Comparison of ENCODE assay signal across 25 cellular contexts in genomic region chr5:180329606-180330269, GRCh38. TPM values are rescaled to one million over a fixed set of nuclear protein-coding genes. Genes with fewer than 3 reads are reported as not detected.
DNase-seq lines count a peak whose midpoint lies in the region; ATAC-seq and TF ChIP-seq lines count a peak whose summit lies in the region.
"Had no signal": no experiment of that assay in that cellular context is flagged by ENCODE, and none has a peak within 500 bp of the region (broad histone marks: within the 10 kb centered on the region; RNA-seq: fewer than 3 reads in every experiment).

No MANE protein-coding gene starts in this region.

- no peak overlapping the region for H3K4me2 ChIP-seq in GM23338
- H3K4me2 ChIP-seq in hepatocyte: peak overlapping the region; percentile 60

- TF ChIP-seq CTCF in GM23338 (conservative IDR thresholded peaks at IDR 0.05; ENCODE audit: low read depth in 2 of 2) (no peak), hepatocyte (IDR thresholded peaks at IDR 0.05; ENCODE audit: poor library complexity) (no peak), GM10248 (IDR thresholded peaks at IDR 0.05; ENCODE audit: control extremely low read depth, extremely low read depth, low read depth, missing control alignments) (no peak)

- 94% methylated on average over 8 of the region's 8 CpGs for WGBS in hepatocyte (ENCODE audit: low lambda C conversion rate, missing lambda C conversion rate)

- ATAC-seq in GM23338 (no peak), T-helper 17 cell (no peak)

- H4K20me1 ChIP-seq in GM23338 (replicated peaks; ENCODE audit: insufficient read depth) (no peaks in the 10 kb centered on the region), hepatocyte (ENCODE audit: insufficient read depth, poor library complexity, severe bottlenecking) (no peaks in the 10 kb centered on the region)

- H3K27ac Mint-ChIP-seq in GM23338: peak overlapping the region; percentile 97
- no peak overlapping the region for H3K27ac Mint-ChIP-seq in T-helper 17 cell
- H3K27ac Mint-ChIP-seq: CD14-positive monocyte, IgD-negative memory B cell, memory B cell had no signal

- DNase-seq in GM23338 (ENCODE audit: low spot score) (no peak), RKO (ENCODE audit: low spot score) (peak; percentile 69), hepatocyte (ENCODE audit: low spot score) (no peak), GM10248 (ENCODE audit: extremely low spot score) (no peak), T-helper 9 cell (no peak), T-helper 17 cell (no peak)
- no peak for DNase-seq in stimulated activated naive CD4-positive, alpha-beta T cell treated with Interleukin-2 at 50 U/mL for 16 hours (lab: John Stamatoyannopoulos, UW)
- DNase-seq: activated CD8-positive, alpha-beta memory T cell treated with anti-CD3 and anti-CD28 coated beads for 24 hours; activated naive CD4-positive, alpha-beta T cell; activated T-cell treated with anti-CD3 and anti-CD28 coated beads, Interleukin-2, amount 50 U/mL, for 4 hours; foreskin melanocyte; naive B cell; NCI-H1417 treated with DMSO at 0.1 percent for 48 hours; NCI-H510A treated with DMSO at 0.1 percent for 48 hours; Peyer's patch; right lobe of liver; T1000 had no signal

- H3K9me3 ChIP-seq in hepatocyte (ENCODE audit: low read depth) (no peaks in the 10 kb centered on the region), skeletal muscle tissue (ENCODE audit: control insufficient read depth in 3 of 3, low read length in 3 of 3) (no peaks in the 10 kb centered on the region), T-helper 17 cell (ENCODE audit: control insufficient read depth, low read length, poor library complexity, severe bottlenecking) (no peaks in the 10 kb centered on the region)
- H3K9me3 ChIP-seq: HAP-1, pancreas, Peyer's patch, right lobe of liver, suprapubic skin had no signal

- H3K4me1 Mint-ChIP-seq in GM23338 (peaks cover 32% of the 10 kb centered on the region), T-helper 17 cell (peaks cover 2% of the 10 kb centered on the region)
- H3K4me1 Mint-ChIP-seq: CD14-positive monocyte, IgD-negative memory B cell, naive B cell had no signal

- CTCF ChIA-PET in GM10248 (lab: Yijun Ruan, JAX): interaction anchor here (0.9 to 4.0 kb wide), 21 partner anchors 10 to 438 kb away, joined by 3 to 73 read pairs (median 7); partner anchors contain the start of gene MAPK9

- peaks cover 37% of the 10 kb centered on the region for H3F3A ChIP-seq in GM23338 (replicated peaks; ENCODE audit: low read depth)

- POLR2A ChIA-PET in GM10248 (lab: Yijun Ruan, JAX): no interaction called here

- H3K4me3 ChIP-seq in GM23338 (no peak overlapping the region), hepatocyte (no peak overlapping the region), skeletal muscle tissue (ENCODE audit: low read length in 3 of 3) (no peak overlapping the region)
- H3K4me3 ChIP-seq: HAP-1, pancreas, Peyer's patch, right lobe of liver, suprapubic skin had no signal

- peaks cover 4% of the 10 kb centered on the region; the same call in 2 of the 3 replicates for H3K9me3 Mint-ChIP-seq in GM23338
- H3K9me3 Mint-ChIP-seq: activated T-cell treated with anti-CD3 and anti-CD28 coated beads, Interleukin-2, amount 50 U/mL, for 4 hours; IgD-negative memory B cell; memory B cell; naive B cell had no signal

- peaks cover 15% of the 10 kb centered on the region for H3K4me1 ChIP-seq in GM23338 (ENCODE audit: insufficient read depth)
- peaks cover 9% of the 10 kb centered on the region for H3K4me1 ChIP-seq in hepatocyte (ENCODE audit: insufficient read depth)
- H3K4me1 ChIP-seq in skeletal muscle tissue (ENCODE audit: control insufficient read depth in 3 of 3, insufficient read depth in 3 of 3, low read length in 3 of 3): peaks cover 3 to 6% (median 4%) of the 10 kb centered on the region in 3 donors
- H3K4me1 ChIP-seq: HAP-1, Peyer's patch, right lobe of liver had no signal

- H2AFZ ChIP-seq in GM23338: no peak overlapping the region
- no peak overlapping the region for H2AFZ ChIP-seq in hepatocyte

- H3K27me3 ChIP-seq in GM23338 (ENCODE audit: insufficient read depth) (no peaks in the 10 kb centered on the region), hepatocyte (no peaks in the 10 kb centered on the region), skeletal muscle tissue (ENCODE audit: control insufficient read depth in 3 of 3, insufficient read depth in 3 of 3, low read length in 3 of 3) (peaks cover 0 to 8% (median 1%) of the 10 kb centered on the region in 3 donors)
- H3K27me3 ChIP-seq: pancreas, Peyer's patch, right lobe of liver, suprapubic skin had no signal

- H3K27me3 Mint-ChIP-seq in GM23338 (ENCODE audit: insufficient read depth, low read depth, poor library complexity) (peaks cover 25% of the 10 kb centered on the region), T-helper 17 cell (peaks cover 34% of the 10 kb centered on the region)

- peak overlapping the region; percentile 17; the same call in 1 of the 3 replicates for H3K4me3 Mint-ChIP-seq in GM23338
- no peak overlapping the region for H3K4me3 Mint-ChIP-seq in T-helper 17 cell
- H3K4me3 Mint-ChIP-seq: activated T-cell treated with anti-CD3 and anti-CD28 coated beads, Interleukin-2, amount 50 U/mL, for 4 hours; CD14-positive monocyte; IgD-negative memory B cell; memory B cell had no signal

- H3K9me2 ChIP-seq in GM23338 (ENCODE audit: insufficient read depth): no peaks in the 10 kb centered on the region
- H3K9me2 ChIP-seq in hepatocyte (replicated peaks; ENCODE audit: insufficient read depth): no peaks in the 10 kb centered on the region

- peaks cover 96% of the 10 kb centered on the region for H3K36me3 Mint-ChIP-seq in GM23338 (ENCODE audit: low read depth)
- no peaks in the 10 kb centered on the region for H3K36me3 Mint-ChIP-seq in T-helper 17 cell (ENCODE audit: low read depth)
- H3K36me3 Mint-ChIP-seq: CD14-positive monocyte, IgD-negative memory B cell, memory B cell, naive B cell had no signal

- H3K79me2 ChIP-seq in GM23338 (replicated peaks; ENCODE audit: insufficient read depth): peaks cover 6% of the 10 kb centered on the region; the same call in 1 of the 2 replicates
- H3K79me2 ChIP-seq in hepatocyte: no peaks in the 10 kb centered on the region

- H3K36me3 ChIP-seq in GM23338 (ENCODE audit: insufficient read depth) (peaks cover 56% of the 10 kb centered on the region), hepatocyte (replicated peaks; ENCODE audit: insufficient read depth, low read depth) (no peaks in the 10 kb centered on the region), skeletal muscle tissue (ENCODE audit: control insufficient read depth in 3 of 3, insufficient read depth in 3 of 3, low read length in 3 of 3) (no peaks in the 10 kb centered on the region)
- H3K36me3 ChIP-seq: pancreas, Peyer's patch, right lobe of liver, suprapubic skin had no signal

- H3K27ac ChIP-seq in GM23338 (ENCODE audit: low read depth) (peak overlapping the region; percentile 99), hepatocyte (peak overlapping the region; percentile 81), skeletal muscle tissue (ENCODE audit: low read depth, low read length) (peak overlapping the region; percentile 56)
- H3K27ac ChIP-seq: pancreas, right lobe of liver, suprapubic skin had no signal

- no peak overlapping the region for H3K9ac ChIP-seq in skeletal muscle tissue (ENCODE audit: low read depth in 1 of 3, low read length in 3 of 3)

TF ChIP-seq in GM23338, 12 proteins besides CTCF, POLR2A, EP300 and RAD21 (continues in another document):
- TF ChIP-seq REST (IDR thresholded peaks at IDR 0.05; ENCODE audit: unreplicated experiment) (no peak), CREB1 (CRISPR knock-in tag; IDR thresholded peaks at IDR 0.05; ENCODE audit: low read depth) (no peak), ZNF114 (CRISPR knock-in tag; IDR thresholded peaks at IDR 0.05) (no peak), ZNF331 (CRISPR knock-in tag; IDR thresholded peaks at IDR 0.05; ENCODE audit: low read depth) (no peak), JUNB (IDR thresholded peaks at IDR 0.05; ENCODE audit: unreplicated experiment) (no peak), POLR2AphosphoS5 (IDR thresholded peaks at IDR 0.05; ENCODE audit: low read depth) (no peak; the same call in 1 of the 2 replicates), EZH2phosphoT487 (IDR thresholded peaks at IDR 0.05; ENCODE audit: unreplicated experiment) (no peak), EZH2 (IDR thresholded peaks at IDR 0.05; ENCODE audit: low read depth, unreplicated experiment) (no peak), STAT1 (IDR thresholded peaks at IDR 0.05; ENCODE audit: unreplicated experiment) (no peak)

RNA-seq across cellular contexts. Expression of gene GFPT2, which starts 23.4 kb away (rescaled TPM):
- 103 and 120 TPM in 2 replicates for total RNA-seq in GM23338 (2014; rRNA removed; shearing (Covaris generic))
- polyA plus RNA-seq in GM23338 (2016; fragmentation: Nextera tagmentation; extraction: Ambion mirVana) (74.6 and 82.6 TPM in 2 replicates), hepatocyte (44.6 and 46.6 TPM in 2 replicates)
- total RNA-seq in hepatocyte (15.9 and 25.0 TPM in 2 replicates), skeletal muscle tissue (9.9 TPM), T-helper 17 cell (1 to 10 TPM in 1 of 2 donors, under 1 TPM in 1; 0.80 to 2.1 TPM)
- polyA plus RNA-seq: CD14-positive monocyte, keratinocyte had no signal

RNA-seq across cellular contexts. Expression of gene MAPK9, which starts 37.9 kb away (rescaled TPM):
- 27.8 and 37.0 TPM in 2 replicates for total RNA-seq in GM23338 (2014; rRNA removed; shearing (Covaris generic))
- polyA plus RNA-seq in GM23338 (2016; fragmentation: Nextera tagmentation; extraction: Ambion mirVana): 13.6 and 16.8 TPM in 2 replicates
- 31.3 and 39.1 TPM in 2 replicates for total RNA-seq in hepatocyte
- polyA plus RNA-seq in hepatocyte: 17.5 and 17.8 TPM in 2 replicates
- 31.3 TPM for total RNA-seq in skeletal muscle tissue
- 10 to 100 TPM; 24.3 to 25.1 TPM for total RNA-seq in T-helper 17 cell
